In genomic region chr16:49353650-49354049, GRCh38 we compare ENCODE assay signal across 34 cellular contexts. TPM values are rescaled to one million over a fixed set of nuclear protein-coding genes. Genes with fewer than 3 reads are reported as not detected.
"Had no signal": no experiment of that assay in that cellular context is flagged by ENCODE, and none has a peak within 500 bp of the region (broad histone marks: within the 10 kb centered on the region; RNA-seq: fewer than 3 reads in every experiment).

No MANE protein-coding gene starts in this region.

- H3K27me3 ChIP-seq: foreskin keratinocyte, ovary had no signal

- H3K36me3 ChIP-seq: heart left ventricle, ovary, prostate gland, sigmoid colon, suprapubic skin, tibial artery had no signal

- H3K4me1 ChIP-seq: foreskin keratinocyte, prostate gland, sigmoid colon had no signal

- H3K9me3 ChIP-seq: heart left ventricle, ovary, prostate gland, sigmoid colon, suprapubic skin, tibial artery had no signal

- H3K4me3 ChIP-seq: heart left ventricle, ovary, prostate gland, sigmoid colon, suprapubic skin, tibial artery had no signal

- FAIRE-seq: bronchial epithelial cell, endothelial cell of umbilical vein, kidney, small intestine, TTC549 had no signal

- DNase-seq: activated CD4-positive, alpha-beta T cell treated with anti-CD3 and anti-CD28 coated beads for 48 hours; activated CD4-positive, alpha-beta T cell treated with anti-CD3 and anti-CD28 coated beads, Interleukin-2, amount 50 U/mL, for 48 hours; activated CD8-positive, alpha-beta memory T cell treated with anti-CD3 and anti-CD28 coated beads for 24 hours; activated naive CD8-positive, alpha-beta T cell treated with anti-CD3 and anti-CD28 coated beads, Interleukin-2, amount 50 U/mL, for 24 hours; activated T-cell treated with anti-CD3 and anti-CD28 coated beads, Interleukin-2, amount 50 U/mL, for 24 hours; amygdala; foreskin keratinocyte; heart left ventricle; hypothalamus; immature natural killer cell; kidney; left colon; midbrain; naive thymus-derived CD4-positive, alpha-beta T cell; ovary; retina; sigmoid colon; small intestine; stimulated activated CD4-positive, alpha-beta T cell treated with anti-CD3 and anti-CD28 coated beads, Interleukin-1b, Interleukin-23, amount 100 ng/mL, for 48 hours; stimulated activated naive CD4-positive, alpha-beta T cell; T-helper 9 cell; tibial artery had no signal

- H3K27ac ChIP-seq: foreskin keratinocyte, heart left ventricle, ovary, prostate gland, sigmoid colon, suprapubic skin, tibial artery, VCaP had no signal

RNA-seq across cellular contexts. Expression of gene C16orf78, which starts 20.0 kb away (rescaled TPM):
- total RNA-seq: activated T-helper 17 cell treated with anti-CD3 and anti-CD28 coated beads, Interleukin-2, amount 50 U/mL, for 72 hours; bronchial epithelial cell; chondrocyte; endothelial cell of umbilical vein; foreskin keratinocyte; heart left ventricle; kidney; left colon; lower leg skin; naive thymus-derived CD4-positive, alpha-beta T cell; ovary; prostate gland; sigmoid colon; suprapubic skin; ureter had no signal
- polyA plus RNA-seq: endothelial cell of umbilical vein; esophagus; foreskin keratinocyte; heart left ventricle; immature natural killer cell; naive thymus-derived CD4-positive, alpha-beta T cell; neural cell; ovary; sigmoid colon; small intestine had no signal
